Comparison of ENCODE assay signal across 21 cellular contexts in the genomic region with DNA sequence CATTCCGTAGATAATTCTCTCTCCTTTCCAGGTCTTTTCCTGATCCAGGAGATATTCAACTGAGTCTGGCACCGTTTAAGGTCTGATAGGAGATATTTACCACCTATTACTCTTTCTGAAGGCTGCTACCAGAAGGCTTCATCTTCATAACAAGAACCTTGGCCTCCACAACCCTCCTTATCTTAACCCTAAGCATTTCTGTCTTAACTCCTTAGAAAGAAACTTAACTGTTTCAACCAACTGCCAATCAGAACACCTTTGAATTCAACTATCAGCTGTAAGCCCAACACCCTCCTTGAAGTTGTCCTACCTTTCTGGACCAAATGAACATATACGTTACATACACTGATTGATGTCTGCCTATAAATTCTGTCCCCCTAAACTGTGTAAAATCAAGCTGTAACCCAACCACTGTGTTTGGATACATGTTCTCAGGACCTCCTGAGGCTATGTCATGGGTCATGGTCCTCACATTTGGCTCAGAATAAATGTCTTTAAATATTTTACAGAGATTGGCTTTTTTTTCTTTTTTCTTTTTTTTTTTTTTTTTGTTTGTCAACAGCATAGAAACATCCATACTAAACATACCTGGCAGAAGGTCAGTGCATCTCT.
"Had no signal": no experiment of that assay in that cellular context is flagged by ENCODE, and none has a peak within 500 bp of the region (broad histone marks: within the 10 kb centered on the region; RNA-seq: fewer than 3 reads in every experiment).

No MANE protein-coding gene starts in this region.

- H3K4me3 ChIP-seq: breast epithelium, colonic mucosa, dorsolateral prefrontal cortex, gastroesophageal sphincter, upper lobe of right lung had no signal

- H3K4me3 Mint-ChIP-seq: activated naive CD4-positive, alpha-beta T cell treated with anti-CD3 and anti-CD28 coated beads, Interleukin-2, amount 10 ng/mL, durations not matched to agents 7 days and 5 days; natural killer cell; T-helper 2 cell treated with Interferon-gamma antibody and Interleukin-4, amounts not matched to agents 5 μg/mL and 100 μg/mL, for 36 hours had no signal

- FAIRE-seq: islet of Langerhans had no signal

- H3K27ac ChIP-seq: breast epithelium, colonic mucosa, dorsolateral prefrontal cortex, upper lobe of right lung, WERI-Rb-1 had no signal

- H3K9me3 ChIP-seq: breast epithelium, colonic mucosa, gastroesophageal sphincter, upper lobe of right lung had no signal

- DNase-seq: activated CD4-positive, alpha-beta T cell treated with anti-CD3 and anti-CD28 coated beads, Interleukin-2, amount 50 U/mL, for 4 hours; activated CD8-positive, alpha-beta memory T cell treated with anti-CD3 and anti-CD28 coated beads for 24 hours; activated CD8-positive, alpha-beta memory T cell treated with anti-CD3 and anti-CD28 coated beads, Interleukin-2, amount 50 U/mL, for 4 hours; activated effector memory CD4-positive, alpha-beta T cell treated with anti-CD3 and anti-CD28 coated beads, Interleukin-2, amount 50 U/mL, for 16 hours; activated naive CD4-positive, alpha-beta T cell treated with anti-CD3 and anti-CD28 coated beads, Interleukin-2, amount 10 ng/mL, durations not matched to agents 7 days and 5 days; activated T-cell treated with anti-CD3 and anti-CD28 coated beads, Interleukin-2, amount 50 U/mL, for 48 hours; colonic mucosa; dorsolateral prefrontal cortex; head of caudate nucleus; left ventricle myocardium superior; midbrain; natural killer cell; stimulated activated CD4-positive, alpha-beta T cell treated with anti-CD3 and anti-CD28 coated beads, Interleukin-4, amount 100 ng/mL, for 1 hour; stimulated activated naive CD4-positive, alpha-beta T cell treated with Interleukin-2 at 50 U/mL for 16 hours; upper lobe of right lung; WERI-Rb-1 had no signal

- H3K27me3 Mint-ChIP-seq: activated naive CD4-positive, alpha-beta T cell treated with anti-CD3 and anti-CD28 coated beads, Interleukin-2, amount 10 ng/mL, durations not matched to agents 7 days and 5 days had no signal

- H3K27me3 ChIP-seq: breast epithelium, colonic mucosa, dorsolateral prefrontal cortex, gastroesophageal sphincter, upper lobe of right lung had no signal

- H3K36me3 ChIP-seq: breast epithelium, colonic mucosa, gastroesophageal sphincter, upper lobe of right lung, WERI-Rb-1 had no signal

- H3K4me1 Mint-ChIP-seq: natural killer cell had no signal

- ATAC-seq: gastroesophageal sphincter, left ventricle myocardium superior, natural killer cell, upper lobe of right lung had no signal

- H3K9me3 Mint-ChIP-seq: activated naive CD4-positive, alpha-beta T cell treated with anti-CD3 and anti-CD28 coated beads, Interleukin-2, amount 10 ng/mL, durations not matched to agents 7 days and 5 days; natural killer cell had no signal

- H3K27ac Mint-ChIP-seq: activated naive CD4-positive, alpha-beta T cell treated with anti-CD3 and anti-CD28 coated beads, Interleukin-2, amount 10 ng/mL, durations not matched to agents 7 days and 5 days; progenitor cell of endocrine pancreas; T-helper 2 cell treated with Interferon-gamma antibody and Interleukin-4, amounts not matched to agents 5 μg/mL and 100 μg/mL, for 36 hours had no signal

- H3K4me1 ChIP-seq: breast epithelium, colonic mucosa, upper lobe of right lung had no signal
